In genomic region chr16:85291302-85292148, GRCh38 we compare ENCODE assay signal across 1 cellular context.
A peak's percentile ranks its signal among the peaks of the same experiment; 100 is the strongest.
TF ChIP-seq lines count a peak whose summit lies in the region.

No MANE protein-coding gene starts in this region.

TF ChIP-seq in K562, 482 proteins besides CTCF, POLR2A, EP300 and RAD21 (continued from another document):
- TF ChIP-seq MAZ (CRISPR knock-in tag; conservative IDR thresholded peaks at IDR 0.05 in 1 of 2, IDR thresholded peaks at IDR 0.05 in 1 of 2) (peak; percentile 42 to 61; a peak in 2 of 4 replicates), MAX (CRISPR knock-in tag; IDR thresholded peaks at IDR 0.05) (peak; percentile 85), GABPA (tag; conservative IDR thresholded peaks at IDR 0.05; ENCODE audit: low read depth) (peak; percentile 26; the same call in 1 of the 2 replicates), TOE1 (IDR thresholded peaks at IDR 0.05; ENCODE audit: borderline replicate concordance) (no peak), TOE1 (CRISPR knock-in tag; IDR thresholded peaks at IDR 0.05; ENCODE audit: borderline replicate concordance, low read depth) (no peak), CHD4 (IDR thresholded peaks at IDR 0.05; ENCODE audit: insufficient read depth, insufficient replicate concordance, low read depth, low read length, poor library complexity, severe bottlenecking) (peak; percentile 48), ESRRA (IDR thresholded peaks at IDR 0.05; ENCODE audit: borderline replicate concordance, low read depth) (peak; percentile 94), SMAD4 (CRISPR knock-in tag; conservative IDR thresholded peaks at IDR 0.05) (0 out of 2 replicates have a peak, but pooled peaks have one; percentile 26), CBFB (CRISPR knock-in tag; IDR thresholded peaks at IDR 0.05) (0 out of 2 replicates have a peak, but pooled peaks have one; percentile 63), BCOR (IDR thresholded peaks at IDR 0.05) (peak; percentile 98), L3MBTL2 (IDR thresholded peaks at IDR 0.05) (peak; percentile 18; the same call in 1 of the 2 replicates), PML (IDR thresholded peaks at IDR 0.05; ENCODE audit: low read length) (no peak), NR2C2 (CRISPR knock-in tag; IDR thresholded peaks at IDR 0.05) (peak; percentile 51; the same call in 1 of the 2 replicates), NR2C2 (tag; IDR thresholded peaks at IDR 0.05) (peak; percentile 79)
- TF ChIP-seq, protein P1, sequence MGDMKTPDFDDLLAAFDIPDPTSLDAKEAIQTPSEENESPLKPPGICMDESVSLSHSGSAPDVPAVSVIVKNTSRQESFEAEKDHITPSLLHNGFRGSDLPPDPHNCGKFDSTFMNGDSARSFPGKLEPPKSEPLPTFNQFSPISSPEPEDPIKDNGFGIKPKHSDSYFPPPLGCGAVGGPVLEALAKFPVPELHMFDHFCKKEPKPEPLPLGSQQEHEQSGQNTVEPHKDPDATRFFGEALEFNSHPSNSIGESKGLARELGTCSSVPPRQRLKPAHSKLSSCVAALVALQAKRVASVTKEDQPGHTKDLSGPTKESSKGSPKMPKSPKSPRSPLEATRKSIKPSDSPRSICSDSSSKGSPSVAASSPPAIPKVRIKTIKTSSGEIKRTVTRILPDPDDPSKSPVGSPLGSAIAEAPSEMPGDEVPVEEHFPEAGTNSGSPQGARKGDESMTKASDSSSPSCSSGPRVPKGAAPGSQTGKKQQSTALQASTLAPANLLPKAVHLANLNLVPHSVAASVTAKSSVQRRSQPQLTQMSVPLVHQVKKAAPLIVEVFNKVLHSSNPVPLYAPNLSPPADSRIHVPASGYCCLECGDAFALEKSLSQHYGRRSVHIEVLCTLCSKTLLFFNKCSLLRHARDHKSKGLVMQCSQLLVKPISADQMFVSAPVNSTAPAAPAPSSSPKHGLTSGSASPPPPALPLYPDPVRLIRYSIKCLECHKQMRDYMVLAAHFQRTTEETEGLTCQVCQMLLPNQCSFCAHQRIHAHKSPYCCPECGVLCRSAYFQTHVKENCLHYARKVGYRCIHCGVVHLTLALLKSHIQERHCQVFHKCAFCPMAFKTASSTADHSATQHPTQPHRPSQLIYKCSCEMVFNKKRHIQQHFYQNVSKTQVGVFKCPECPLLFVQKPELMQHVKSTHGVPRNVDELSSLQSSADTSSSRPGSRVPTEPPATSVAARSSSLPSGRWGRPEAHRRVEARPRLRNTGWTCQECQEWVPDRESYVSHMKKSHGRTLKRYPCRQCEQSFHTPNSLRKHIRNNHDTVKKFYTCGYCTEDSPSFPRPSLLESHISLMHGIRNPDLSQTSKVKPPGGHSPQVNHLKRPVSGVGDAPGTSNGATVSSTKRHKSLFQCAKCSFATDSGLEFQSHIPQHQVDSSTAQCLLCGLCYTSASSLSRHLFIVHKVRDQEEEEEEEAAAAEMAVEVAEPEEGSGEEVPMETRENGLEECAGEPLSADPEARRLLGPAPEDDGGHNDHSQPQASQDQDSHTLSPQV (IDR thresholded peaks at IDR 0.05), result peak; percentile 40; the same call in 1 of the 2 replicates
